Comparison of ENCODE assay signal across 1 cellular context in genomic region chr6:3226422-3227362, GRCh38.
TF ChIP-seq lines count a peak whose summit lies in the region.

No MANE protein-coding gene starts in this region.

TF ChIP-seq in K562, 482 proteins besides CTCF, POLR2A, EP300 and RAD21 (continued from another document and continues in another):
- no peak for TF ChIP-seq ZMIZ1 (IDR thresholded peaks at IDR 0.05; ENCODE audit: low read depth in 2 of 2, low read length in 2 of 2)
- peak; percentile 84; the same call in 1 of the 2 replicates for TF ChIP-seq ZNF224 (CRISPR knock-in tag; IDR thresholded peaks at IDR 0.05)
- no peak for TF ChIP-seq ZNF41 (CRISPR knock-in tag; conservative IDR thresholded peaks at IDR 0.05)
- peak; percentile 78 for TF ChIP-seq TFAP4 (CRISPR knock-in tag; IDR thresholded peaks at IDR 0.05; ENCODE audit: borderline replicate concordance)
- peak; percentile 78; the same call in 1 of the 2 replicates for TF ChIP-seq NR1H2 (CRISPR knock-in tag; IDR thresholded peaks at IDR 0.05)
- no peak for TF ChIP-seq RBM34 (IDR thresholded peaks at IDR 0.05; ENCODE audit: borderline replicate concordance, insufficient read depth, low read length)
- no peak for TF ChIP-seq NFE2 (IDR thresholded peaks at IDR 0.05; ENCODE audit: low read depth)
- no peak for TF ChIP-seq SRSF1 (IDR thresholded peaks at IDR 0.05; ENCODE audit: low read depth, low read length)
- TF ChIP-seq CHAMP1 (IDR thresholded peaks at IDR 0.05), result no peak
- peak; percentile 57 for TF ChIP-seq ZNF431 (CRISPR knock-in tag; IDR thresholded peaks at IDR 0.05)
- peak; percentile 93 for TF ChIP-seq MGA (IDR thresholded peaks at IDR 0.05)
- TF ChIP-seq ARID3B (CRISPR knock-in tag; IDR thresholded peaks at IDR 0.05; ENCODE audit: borderline replicate concordance), result no peak
- TF ChIP-seq MCM2 (IDR thresholded peaks at IDR 0.05; ENCODE audit: low read depth), result no peak
- TF ChIP-seq ZNF12 (CRISPR knock-in tag; IDR thresholded peaks at IDR 0.05), result 0 out of 2 replicates have a peak, but pooled peaks have one; percentile 34
- TF ChIP-seq ZNF174 (CRISPR knock-in tag; IDR thresholded peaks at IDR 0.05), result no peak
- TF ChIP-seq PCBP1 (IDR thresholded peaks at IDR 0.05; ENCODE audit: low read depth, low read length, poor library complexity, severe bottlenecking), result peak; percentile 60
- peak in 1 of 2 experiments; percentile 56; a peak in 3 of 4 replicates for TF ChIP-seq NRF1 (conservative IDR thresholded peaks at IDR 0.05 in 1 of 2, IDR thresholded peaks at IDR 0.05 in 1 of 2)
- TF ChIP-seq IRF1 (CRISPR knock-in tag; IDR thresholded peaks at IDR 0.05; ENCODE audit: borderline replicate concordance), result no peak
- peak in 1 of 2 experiments; percentile 56; a peak in 1 of 3 replicates for TF ChIP-seq CBX3 (IDR thresholded peaks at IDR 0.05; ENCODE audit: borderline replicate concordance in 1 of 2, low read length in 2 of 2)
- peak; percentile 22; the same call in 1 of the 2 replicates for TF ChIP-seq CTBP1 (IDR thresholded peaks at IDR 0.05; ENCODE audit: borderline replicate concordance)
- peak; percentile 83 for TF ChIP-seq MAX (CRISPR knock-in tag; IDR thresholded peaks at IDR 0.05)
- no peak for TF ChIP-seq ETS2 (tag; IDR thresholded peaks at IDR 0.05; ENCODE audit: borderline replicate concordance, poor library complexity, severe bottlenecking)
- TF ChIP-seq CXXC5 (CRISPR knock-in tag; IDR thresholded peaks at IDR 0.05), result peak; percentile 87
- TF ChIP-seq FUS (optimal IDR thresholded peaks at IDR 0.05; ENCODE audit: low read depth, low read length), result no peak
- TF ChIP-seq ZNF77 (CRISPR knock-in tag; IDR thresholded peaks at IDR 0.05), result no peak
- TF ChIP-seq TCF15 (CRISPR knock-in tag; IDR thresholded peaks at IDR 0.05), result no peak
- TF ChIP-seq MYC (IDR thresholded peaks at IDR 0.05; ENCODE audit: low read depth, low read length), result peak; percentile 24; the same call in 1 of the 2 replicates
- no peak for TF ChIP-seq MYC (CRISPR knock-in tag; IDR thresholded peaks at IDR 0.05; ENCODE audit: borderline replicate concordance, low read depth)
- TF ChIP-seq CHCHD3 (CRISPR knock-in tag; IDR thresholded peaks at IDR 0.05), result no peak
- no peak for TF ChIP-seq ATF7 (IDR thresholded peaks at IDR 0.05)
- TF ChIP-seq KDM2B (CRISPR knock-in tag; IDR thresholded peaks at IDR 0.05), result 0 out of 2 replicates have a peak, but pooled peaks have one; percentile 44
- peak; percentile 63 to 91 for TF ChIP-seq E2F6 (IDR thresholded peaks at IDR 0.05; ENCODE audit: borderline replicate concordance in 1 of 2, extremely low read depth in 1 of 2, insufficient read depth in 1 of 2, insufficient read length in 1 of 2, low read depth in 1 of 2, low read length in 1 of 2, poor library complexity in 1 of 2, severe bottlenecking in 1 of 2)
